Comparison of ENCODE assay signal across 11 cellular contexts in genomic region chr6:68126089-68126749, GRCh38.
DNase-seq lines count a peak whose midpoint lies in the region; ATAC-seq and TF ChIP-seq lines count a peak whose summit lies in the region.
"Had no signal": no experiment of that assay in that cellular context is flagged by ENCODE, and none has a peak within 500 bp of the region (broad histone marks: within the 10 kb centered on the region; RNA-seq: fewer than 3 reads in every experiment).

No MANE protein-coding gene starts in this region.

- POLR2A ChIA-PET in WTC11 (lab: Charles Lee) = no interaction called here
- POLR2A ChIA-PET in naive thymus-derived CD8-positive, alpha-beta T cell (lab: Charles Lee) = no interaction called here

- no peaks in the 10 kb centered on the region for H3K4me1 Mint-ChIP-seq in WTC11
- peaks cover 0 to 4% (median 0%) of the 10 kb centered on the region in 4 donors for H3K4me1 Mint-ChIP-seq in naive thymus-derived CD8-positive, alpha-beta T cell

- CTCF ChIA-PET in WTC11 (lab: Charles Lee) = no interaction called here

- peaks cover 24% of the 10 kb centered on the region for H3K36me3 Mint-ChIP-seq in WTC11
- peaks cover 0 to 9% (median 0%) of the 10 kb centered on the region in 3 donors for H3K36me3 Mint-ChIP-seq in naive thymus-derived CD8-positive, alpha-beta T cell

- peaks cover 28% of the 10 kb centered on the region for H3K9me3 Mint-ChIP-seq in WTC11
- H3K9me3 Mint-ChIP-seq in naive thymus-derived CD8-positive, alpha-beta T cell = peaks cover 0 to 36% (median 12%) of the 10 kb centered on the region in 9 donors

- ATAC-seq in GM18517 (IDR thresholded peaks at IDR 0.05; ENCODE audit: unreplicated experiment) = peak; percentile 99
- ATAC-seq in GM21576 (IDR thresholded peaks at IDR 0.05; ENCODE audit: unreplicated experiment) = peak; percentile 95
- ATAC-seq in HG03159 (IDR thresholded peaks at IDR 0.05; ENCODE audit: unreplicated experiment) = peak; percentile 99
- ATAC-seq in WTC11 = no peak
- ATAC-seq in naive thymus-derived CD8-positive, alpha-beta T cell = no peak

- no peak overlapping the region for H3K27ac Mint-ChIP-seq in WTC11
- no peak overlapping the region for H3K27ac Mint-ChIP-seq in naive thymus-derived CD8-positive, alpha-beta T cell

- H3K4me3 Mint-ChIP-seq in WTC11 = no peak overlapping the region
- no peak overlapping the region for H3K4me3 Mint-ChIP-seq in naive thymus-derived CD8-positive, alpha-beta T cell

- DNase-seq in WTC11 (ENCODE audit: low spot score) (no peak), NCI-H146 treated with DMSO at 0.1 percent for 48 hours (lab: John Stamatoyannopoulos, UW; ENCODE audit: unreplicated experiment) (no peak), NCI-H526 (lab: John Stamatoyannopoulos, UW) (no peak), anterior cingulate cortex (lab: John Stamatoyannopoulos, UW) (no peak)
- no peak for DNase-seq in naive thymus-derived CD8-positive, alpha-beta T cell
- DNase-seq: activated CD8-positive, alpha-beta memory T cell treated with anti-CD3 and anti-CD28 coated beads for 24 hours; NCI-H345; small intestine had no signal

- no peak for TF ChIP-seq CTCF in WTC11 (IDR thresholded peaks at IDR 0.05)

- H3K27me3 Mint-ChIP-seq in WTC11 (ENCODE audit: low read depth) = no peaks in the 10 kb centered on the region
- H3K27me3 Mint-ChIP-seq in naive thymus-derived CD8-positive, alpha-beta T cell = no peaks in the 10 kb centered on the region

TF ChIP-seq in WTC11, 78 proteins besides CTCF, POLR2A, EP300 and RAD21:
- TF ChIP-seq ESRRA (CRISPR knock-in tag; IDR thresholded peaks at IDR 0.05; ENCODE audit: borderline replicate concordance) = no peak
- TF ChIP-seq HMGA2 (CRISPR knock-in tag; IDR thresholded peaks at IDR 0.05) = peak; percentile 95; the same call in 1 of the 2 replicates
- TF ChIP-seq, protein P1, sequence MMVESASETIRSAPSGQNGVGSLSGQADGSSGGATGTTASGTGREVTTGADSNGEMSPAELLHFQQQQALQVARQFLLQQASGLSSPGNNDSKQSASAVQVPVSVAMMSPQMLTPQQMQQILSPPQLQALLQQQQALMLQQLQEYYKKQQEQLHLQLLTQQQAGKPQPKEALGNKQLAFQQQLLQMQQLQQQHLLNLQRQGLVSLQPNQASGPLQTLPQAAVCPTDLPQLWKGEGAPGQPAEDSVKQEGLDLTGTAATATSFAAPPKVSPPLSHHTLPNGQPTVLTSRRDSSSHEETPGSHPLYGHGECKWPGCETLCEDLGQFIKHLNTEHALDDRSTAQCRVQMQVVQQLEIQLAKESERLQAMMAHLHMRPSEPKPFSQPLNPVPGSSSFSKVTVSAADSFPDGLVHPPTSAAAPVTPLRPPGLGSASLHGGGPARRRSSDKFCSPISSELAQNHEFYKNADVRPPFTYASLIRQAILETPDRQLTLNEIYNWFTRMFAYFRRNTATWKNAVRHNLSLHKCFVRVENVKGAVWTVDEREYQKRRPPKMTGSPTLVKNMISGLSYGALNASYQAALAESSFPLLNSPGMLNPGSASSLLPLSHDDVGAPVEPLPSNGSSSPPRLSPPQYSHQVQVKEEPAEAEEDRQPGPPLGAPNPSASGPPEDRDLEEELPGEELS (CRISPR knock-in tag; IDR thresholded peaks at IDR 0.05) = no peak
- TF ChIP-seq MXD4 (CRISPR knock-in tag; IDR thresholded peaks at IDR 0.05; ENCODE audit: borderline replicate concordance) = no peak
- TF ChIP-seq FOXJ3 (CRISPR knock-in tag; IDR thresholded peaks at IDR 0.05; ENCODE audit: borderline replicate concordance) = no peak

Comparison
In these comparisons a context has a peak if more than half of its experiments do, and no peak if none do; other contexts are left out.
1. ATAC-seq: peak in GM18517 (single experiment), GM21576 (single experiment) and HG03159 (single experiment); none in WTC11 (single experiment) and naive thymus-derived CD8-positive, alpha-beta T cell (0 of 2).